ENCODE assay signal across 8 cellular contexts in genomic region chr5:125484272-125485002, GRCh38.
DNase-seq lines count a peak whose midpoint lies in the region; ATAC-seq and TF ChIP-seq lines count a peak whose summit lies in the region.

No MANE protein-coding gene starts in this region.

- peak; percentile 50 for ATAC-seq in PC-3
- no peak for ATAC-seq in GM21423 (IDR thresholded peaks at IDR 0.05; ENCODE audit: unreplicated experiment)

- no TSS peak for BruUV-seq in PC-3 (replicated peaks; lab: Mats Ljungman, UMichigan)

- H3K4me1 ChIP-seq in PC-3 (ENCODE audit: insufficient read depth, low read length) (peaks cover 32% of the 10 kb centered on the region), esophagus muscularis mucosa (peaks cover 16 to 49% (median 41%) of the 10 kb centered on the region in 4 donors)

- H3K9ac ChIP-seq in PC-3 (ENCODE audit: low read length) = peak overlapping the region; percentile 59

- WGBS in esophagus muscularis mucosa = 8% methylated on average over 8 of the region's 8 CpGs

- no peaks in the 10 kb centered on the region for H3K36me3 ChIP-seq in PC-3 (ENCODE audit: low read depth, low read length)
- H3K36me3 ChIP-seq in esophagus muscularis mucosa = no peaks in the 10 kb centered on the region

- peak overlapping the region; percentile 62 for H2AFZ ChIP-seq in PC-3 (ENCODE audit: low read length)

- H3K9me2 ChIP-seq in PC-3 (replicated peaks; ENCODE audit: low read length) = no peaks in the 10 kb centered on the region

- TF ChIP-seq POLR2A in esophagus muscularis mucosa (IDR thresholded peaks at IDR 0.05; ENCODE audit: low read depth) (no peak), erythroblast (IDR thresholded peaks at IDR 0.05; ENCODE audit: low read length) (no peak)

- no peaks in the 10 kb centered on the region for H4K20me1 ChIP-seq in PC-3 (ENCODE audit: low read length)

- H3K4me3 ChIP-seq in PC-3 (ENCODE audit: low read length) (peak overlapping the region; percentile 58), esophagus muscularis mucosa (peak overlapping the region in 3 of 4 donors; percentile 22 to 45 (median 25))

- POLR2A ChIA-PET in HEK293T (lab: Yijun Ruan, JAX) = interaction anchor here (0.8 to 2.3 kb wide), 5 partner anchors 72 to 1110 kb away, joined by 3 to 18 read pairs (median 6); partner anchors contain the start of gene ALDH7A1
- POLR2A ChIA-PET in PC-3 (lab: Charles Lee; ENCODE audit: unreplicated experiment) = no interaction called here

- DNase-seq in HEK293T (ENCODE audit: extremely low spot score) (peak; percentile 48), PC-3 (peak; percentile 76), esophagus muscularis mucosa (ENCODE audit: extremely low spot score) (no peak), myocyte (ENCODE audit: low read depth) (peak; percentile 98), HUDEP-2 (lab: John Stamatoyannopoulos, UW; ENCODE audit: unreplicated experiment in 76 of 76) (no peak), SW 1271 (lab: John Stamatoyannopoulos, UW) (no peak), erythroblast (lab: John Stamatoyannopoulos, UW) (no peak)

- no peaks in the 10 kb centered on the region for H3K27me3 ChIP-seq in PC-3 (ENCODE audit: low read length)
- H3K27me3 ChIP-seq in esophagus muscularis mucosa = no peaks in the 10 kb centered on the region

- H3F3A ChIP-seq in PC-3 (ENCODE audit: low read length, unreplicated experiment) = peaks cover 12% of the 10 kb centered on the region

- H3K4me2 ChIP-seq in PC-3 (ENCODE audit: low read length) = peak overlapping the region; percentile 89

- CTCF ChIA-PET in HEK293T (lab: Yijun Ruan, JAX) = no interaction called here
- CTCF ChIA-PET in PC-3 (lab: Charles Lee) = no interaction called here

- peak overlapping the region; percentile 93 for H3K27ac ChIP-seq in PC-3 (ENCODE audit: low read length)
- H3K27ac ChIP-seq in esophagus muscularis mucosa (replicated peaks in 1 of 4) = peak overlapping the region; percentile 83 to 87 (median 86)

- intact Hi-C loops in PC-3 (cut with micrococcal nuclease) = loop anchor here (1.0 to 10.0 kb wide), 6 partner anchors 37 to 830 kb away; no protein-coding TSS in a partner anchor
- intact Hi-C loops in esophagus muscularis mucosa (cut with DNase I) = loop anchor here (2.0 to 10.0 kb wide), 3 partner anchors 72 to 740 kb away; partner anchors contain the start of gene ZNF608

- H3K9me3 ChIP-seq in PC-3 (ENCODE audit: low read length) (no peaks in the 10 kb centered on the region), esophagus muscularis mucosa (no peaks in the 10 kb centered on the region)

- no peak for TF ChIP-seq EP300 in esophagus muscularis mucosa (IDR thresholded peaks at IDR 0.05)

- TF ChIP-seq CTCF in PC-3 (conservative IDR thresholded peaks at IDR 0.05; ENCODE audit: low read depth, low read length) (no peak), esophagus muscularis mucosa (IDR thresholded peaks at IDR 0.05) (no peak)

- H3K79me2 ChIP-seq in PC-3 (ENCODE audit: low read length) = no peaks in the 10 kb centered on the region

TF ChIP-seq in HEK293T, 16 proteins besides CTCF, POLR2A, EP300 and RAD21:
- TF ChIP-seq HDGF (IDR thresholded peaks at IDR 0.05; ENCODE audit: borderline replicate concordance) (no peak), PKNOX1 (IDR thresholded peaks at IDR 0.05) (peak; percentile 95), LEF1 (IDR thresholded peaks at IDR 0.05; ENCODE audit: borderline replicate concordance) (no peak), SP1 (IDR thresholded peaks at IDR 0.05) (no peak)

Comparison
In these comparisons a context has a peak if more than half of its experiments do, and no peak if none do; other contexts are left out.
1. DNase-seq: peak in HEK293T (single experiment), PC-3 (single experiment) and myocyte (single experiment); none in esophagus muscularis mucosa (single experiment), HUDEP-2 (0 of 76), SW 1271 (0 of 2) and erythroblast (0 of 2).